ENCODE assay signal across 8 cellular contexts in genomic region chr12:102061556-102062418, GRCh38. TPM values are rescaled to one million over a fixed set of nuclear protein-coding genes. Genes with fewer than 3 reads are reported as not detected.
DNase-seq lines count a peak whose midpoint lies in the region; ATAC-seq and TF ChIP-seq lines count a peak whose summit lies in the region.

Gene WASHC3, minus strand, starts transcription at chr12:102061991. Its CDS starts 29 bp downstream, at chr12:102061962.

- intact Hi-C loops in lower lobe of right lung (cut with DNase I) = no loop called here

- no peaks in the 10 kb centered on the region for H3K9me3 ChIP-seq in CD8-positive, alpha-beta memory T cell (ENCODE audit: low read length)
- no peaks in the 10 kb centered on the region for H3K9me3 ChIP-seq in lower lobe of right lung

- POLR2A ChIA-PET in CD8-positive, alpha-beta memory T cell (lab: Charles Lee) = interaction anchor here (0.6 to 1.5 kb wide), 6 partner anchors 14 to 231 kb away, joined by 3 to 7 read pairs (median 4); partner anchors contain the start of genes GNPTAB, NUP37 and PARPBP

- H3K27me3 ChIP-seq in CD8-positive, alpha-beta memory T cell (ENCODE audit: insufficient read depth, low read length, poor library complexity, severe bottlenecking) = no peaks in the 10 kb centered on the region
- no peaks in the 10 kb centered on the region for H3K27me3 ChIP-seq in lower lobe of right lung (ENCODE audit: low read depth)

- peak within 1 kb of the TSS; percentile 95 for H3K27ac ChIP-seq in CD8-positive, alpha-beta memory T cell (ENCODE audit: low read depth, low read length)
- peak within 1 kb of the TSS; percentile 87 for H3K27ac ChIP-seq in lower lobe of right lung

- CTCF ChIA-PET in CD8-positive, alpha-beta memory T cell (lab: Charles Lee) = interaction anchor here (1.1 to 1.2 kb wide), 2 partner anchors 20 to 93 kb away, joined by 3 to 5 read pairs; no protein-coding TSS in a partner anchor

- peaks cover 22 to 51% (median 49%) of the 10 kb centered on the region in 3 donors for H3K4me1 Mint-ChIP-seq in CD8-positive, alpha-beta memory T cell

- peak within 1 kb of the TSS; percentile 96 for H3K4me3 ChIP-seq in CD8-positive, alpha-beta memory T cell (ENCODE audit: low read length)
- peak within 1 kb of the TSS; percentile 80 for H3K4me3 ChIP-seq in lower lobe of right lung

- no peak for TF ChIP-seq CTCF in lower lobe of right lung (IDR thresholded peaks at IDR 0.05)

- peaks cover 0 to 11% of the 10 kb centered on the region in 2 donors for H3K27me3 Mint-ChIP-seq in CD8-positive, alpha-beta memory T cell

- DNase-seq in CD8-positive, alpha-beta memory T cell = peak; percentile 91 to 96 (median 93)
- DNase-seq in HS-5 (ENCODE audit: low read depth) (peak; percentile 77), lower lobe of right lung (peak; percentile 97)
- DNase-seq in NK-92 treated with Interleukin-12 subunit alpha and Interleukin-12 subunit beta, amount 100 ng/mL, for 24 hours (lab: John Stamatoyannopoulos, UW) = peak; percentile 84
- DNase-seq in activated CD8-positive, alpha-beta memory T cell treated with anti-CD3 and anti-CD28 coated beads for 24 hours = peak; percentile 96
- peak; percentile 94 for DNase-seq in effector CD4-positive, alpha-beta T cell
- peak; percentile 91 to 94 (median 94) for DNase-seq in stimulated activated CD4-positive, alpha-beta T cell treated with anti-CD3 and anti-CD28 coated beads, TNF-alpha, amount 100 ng/mL, for 24 hours (ENCODE audit: low read depth in 3 of 3)

- peak within 1 kb of the TSS; percentile 89 to 98 (median 95) for H3K4me3 Mint-ChIP-seq in CD8-positive, alpha-beta memory T cell

- H3K36me3 ChIP-seq in CD8-positive, alpha-beta memory T cell (ENCODE audit: insufficient read depth, low read length) = peaks cover 13% of the 10 kb centered on the region
- H3K36me3 ChIP-seq in lower lobe of right lung = peaks cover 10% of the 10 kb centered on the region

- ATAC-seq in GM19468 (IDR thresholded peaks at IDR 0.05; ENCODE audit: extremely low read depth, unreplicated experiment) (peak; percentile 80), lower lobe of right lung (peak; percentile 99 to 100)

- no peaks in the 10 kb centered on the region for H3K9me3 Mint-ChIP-seq in CD8-positive, alpha-beta memory T cell

- H3K36me3 Mint-ChIP-seq in CD8-positive, alpha-beta memory T cell = peaks cover 8 to 38% (median 11%) of the 10 kb centered on the region in 3 donors

- peaks cover 30% of the 10 kb centered on the region for H3K4me1 ChIP-seq in CD8-positive, alpha-beta memory T cell (ENCODE audit: insufficient read depth, low read length)
- no peaks in the 10 kb centered on the region for H3K4me1 ChIP-seq in lower lobe of right lung

- H3K27ac Mint-ChIP-seq in CD8-positive, alpha-beta memory T cell = peak within 1 kb of the TSS; percentile 95 to 100 (median 98)

RNA-seq across cellular contexts. Expression of gene WASHC3, which starts in this region (rescaled TPM):
- 10 to 100 TPM; 40.0 to 42.0 TPM for total RNA-seq in CD8-positive, alpha-beta memory T cell
- polyA plus RNA-seq in CD8-positive, alpha-beta memory T cell = 101 TPM
- total RNA-seq in lower lobe of right lung = 38.2 TPM

Comparison
In these comparisons a context has a peak if more than half of its experiments do, and no peak if none do; other contexts are left out.
1. Peak in every context shown above with its lines: DNase-seq, ATAC-seq, H3K4me3 ChIP-seq and H3K27ac ChIP-seq.